ENCODE assay signal across 1 cellular context in the genomic region with DNA sequence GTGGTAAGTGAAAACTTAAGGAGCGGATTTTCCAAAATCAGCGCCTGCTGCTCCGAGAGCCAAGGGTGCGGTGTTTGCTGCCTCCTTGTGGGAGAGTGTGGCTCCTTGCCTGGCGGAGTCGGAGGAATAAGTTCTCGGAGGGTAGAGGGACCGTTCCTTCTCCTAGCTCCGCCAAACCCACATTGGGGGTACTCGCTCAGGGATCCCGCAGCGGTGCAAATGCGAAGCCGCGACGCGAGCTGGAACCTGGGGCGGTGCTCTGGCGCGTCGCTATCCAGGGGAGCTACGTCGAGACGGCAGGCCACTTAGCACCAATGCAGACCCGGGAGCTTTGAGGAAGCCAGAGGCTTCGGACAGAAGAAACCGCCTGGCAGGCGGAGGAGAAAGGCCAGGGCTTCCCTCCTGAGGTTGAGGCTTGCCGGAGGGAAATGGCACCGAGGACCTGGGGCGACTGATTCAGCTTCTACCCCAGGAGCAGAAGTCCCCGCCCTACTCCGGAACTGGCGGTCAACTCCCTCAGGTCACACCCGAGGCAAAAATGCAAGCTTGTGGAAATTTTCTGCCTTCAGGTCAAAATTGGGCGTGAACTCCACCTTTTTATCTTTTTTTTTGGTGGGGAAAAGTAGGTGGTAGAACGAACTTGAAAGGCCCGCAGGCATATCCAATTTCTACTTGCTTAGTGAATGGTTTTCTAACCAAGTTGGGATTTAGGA.
TF ChIP-seq lines count a peak whose summit lies in the region.

No MANE protein-coding gene starts in this region.

TF ChIP-seq in K562, 482 proteins besides CTCF, POLR2A, EP300 and RAD21 (continued from another document and continues in another):
- TF ChIP-seq ATF4 (CRISPR knock-in tag; IDR thresholded peaks at IDR 0.05): no peak
- no peak for TF ChIP-seq ILK (tag; IDR thresholded peaks at IDR 0.05; ENCODE audit: borderline replicate concordance, low read depth)
- TF ChIP-seq TCFL5 (CRISPR knock-in tag; conservative IDR thresholded peaks at IDR 0.05): no peak
- TF ChIP-seq, protein P1, sequence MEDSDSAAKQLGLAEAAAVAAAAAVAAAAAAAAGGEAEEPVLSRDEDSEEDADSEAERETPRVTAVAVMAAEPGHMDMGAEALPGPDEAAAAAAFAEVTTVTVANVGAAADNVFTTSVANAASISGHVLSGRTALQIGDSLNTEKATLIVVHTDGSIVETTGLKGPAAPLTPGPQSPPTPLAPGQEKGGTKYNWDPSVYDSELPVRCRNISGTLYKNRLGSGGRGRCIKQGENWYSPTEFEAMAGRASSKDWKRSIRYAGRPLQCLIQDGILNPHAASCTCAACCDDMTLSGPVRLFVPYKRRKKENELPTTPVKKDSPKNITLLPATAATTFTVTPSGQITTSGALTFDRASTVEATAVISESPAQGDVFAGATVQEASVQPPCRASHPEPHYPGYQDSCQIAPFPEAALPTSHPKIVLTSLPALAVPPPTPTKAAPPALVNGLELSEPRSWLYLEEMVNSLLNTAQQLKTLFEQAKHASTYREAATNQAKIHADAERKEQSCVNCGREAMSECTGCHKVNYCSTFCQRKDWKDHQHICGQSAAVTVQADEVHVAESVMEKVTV (CRISPR knock-in tag; IDR thresholded peaks at IDR 0.05): peak; percentile 46
- TF ChIP-seq TFAM (CRISPR knock-in tag; conservative IDR thresholded peaks at IDR 0.05): no peak
- TF ChIP-seq, protein P2, sequence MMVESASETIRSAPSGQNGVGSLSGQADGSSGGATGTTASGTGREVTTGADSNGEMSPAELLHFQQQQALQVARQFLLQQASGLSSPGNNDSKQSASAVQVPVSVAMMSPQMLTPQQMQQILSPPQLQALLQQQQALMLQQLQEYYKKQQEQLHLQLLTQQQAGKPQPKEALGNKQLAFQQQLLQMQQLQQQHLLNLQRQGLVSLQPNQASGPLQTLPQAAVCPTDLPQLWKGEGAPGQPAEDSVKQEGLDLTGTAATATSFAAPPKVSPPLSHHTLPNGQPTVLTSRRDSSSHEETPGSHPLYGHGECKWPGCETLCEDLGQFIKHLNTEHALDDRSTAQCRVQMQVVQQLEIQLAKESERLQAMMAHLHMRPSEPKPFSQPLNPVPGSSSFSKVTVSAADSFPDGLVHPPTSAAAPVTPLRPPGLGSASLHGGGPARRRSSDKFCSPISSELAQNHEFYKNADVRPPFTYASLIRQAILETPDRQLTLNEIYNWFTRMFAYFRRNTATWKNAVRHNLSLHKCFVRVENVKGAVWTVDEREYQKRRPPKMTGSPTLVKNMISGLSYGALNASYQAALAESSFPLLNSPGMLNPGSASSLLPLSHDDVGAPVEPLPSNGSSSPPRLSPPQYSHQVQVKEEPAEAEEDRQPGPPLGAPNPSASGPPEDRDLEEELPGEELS (CRISPR knock-in tag; IDR thresholded peaks at IDR 0.05; ENCODE audit: borderline replicate concordance): no peak
- peak; percentile 71; the same call in 1 of the 2 replicates for TF ChIP-seq GTF2E2 (tag; IDR thresholded peaks at IDR 0.05)
- no peak; the same call in 1 of the 2 replicates for TF ChIP-seq GABPA (tag; conservative IDR thresholded peaks at IDR 0.05; ENCODE audit: low read depth)
- no peak for TF ChIP-seq ZNF507 (tag; conservative IDR thresholded peaks at IDR 0.05)
- TF ChIP-seq, protein P3, sequence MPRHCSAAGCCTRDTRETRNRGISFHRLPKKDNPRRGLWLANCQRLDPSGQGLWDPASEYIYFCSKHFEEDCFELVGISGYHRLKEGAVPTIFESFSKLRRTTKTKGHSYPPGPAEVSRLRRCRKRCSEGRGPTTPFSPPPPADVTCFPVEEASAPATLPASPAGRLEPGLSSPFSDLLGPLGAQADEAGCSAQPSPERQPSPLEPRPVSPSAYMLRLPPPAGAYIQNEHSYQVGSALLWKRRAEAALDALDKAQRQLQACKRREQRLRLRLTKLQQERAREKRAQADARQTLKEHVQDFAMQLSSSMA (CRISPR knock-in tag; IDR thresholded peaks at IDR 0.05): no peak
- no peak for TF ChIP-seq POU5F1 (IDR thresholded peaks at IDR 0.05; ENCODE audit: borderline replicate concordance, low read depth, low read length, partially characterized antibody)
- TF ChIP-seq POLR2G (IDR thresholded peaks at IDR 0.05; ENCODE audit: low read depth, low read length): peak; percentile 94
- TF ChIP-seq TCF7 (IDR thresholded peaks at IDR 0.05; ENCODE audit: borderline replicate concordance): no peak
- 0 out of 2 replicates have a peak, but pooled peaks have one; percentile 4 for TF ChIP-seq JUN (IDR thresholded peaks at IDR 0.05; ENCODE audit: borderline replicate concordance, low read depth, low read length)
- TF ChIP-seq JUN (CRISPR knock-in tag; IDR thresholded peaks at IDR 0.05; ENCODE audit: borderline replicate concordance): no peak
- no peak for TF ChIP-seq ZNF780A (CRISPR knock-in tag; IDR thresholded peaks at IDR 0.05)
- no peak for TF ChIP-seq ZNF354B (CRISPR knock-in tag; IDR thresholded peaks at IDR 0.05)
- no peak for TF ChIP-seq NFE2L1 (tag; IDR thresholded peaks at IDR 0.05; ENCODE audit: borderline replicate concordance, low read depth)
- TF ChIP-seq ZSCAN29 (IDR thresholded peaks at IDR 0.05): no peak
- no peak for TF ChIP-seq ZNF140 (CRISPR knock-in tag; IDR thresholded peaks at IDR 0.05)
- TF ChIP-seq, protein P4, sequence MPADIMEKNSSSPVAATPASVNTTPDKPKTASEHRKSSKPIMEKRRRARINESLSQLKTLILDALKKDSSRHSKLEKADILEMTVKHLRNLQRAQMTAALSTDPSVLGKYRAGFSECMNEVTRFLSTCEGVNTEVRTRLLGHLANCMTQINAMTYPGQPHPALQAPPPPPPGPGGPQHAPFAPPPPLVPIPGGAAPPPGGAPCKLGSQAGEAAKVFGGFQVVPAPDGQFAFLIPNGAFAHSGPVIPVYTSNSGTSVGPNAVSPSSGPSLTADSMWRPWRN (IDR thresholded peaks at IDR 0.05; ENCODE audit: low read depth): 0 out of 2 replicates have a peak, but pooled peaks have one; percentile 14
- no peak for TF ChIP-seq THRB (CRISPR knock-in tag; conservative IDR thresholded peaks at IDR 0.05)
- TF ChIP-seq ZBTB1 (CRISPR knock-in tag; IDR thresholded peaks at IDR 0.05; ENCODE audit: borderline replicate concordance, low read depth): peak; percentile 42; the same call in 1 of the 2 replicates
- no peak for TF ChIP-seq HNRNPL (IDR thresholded peaks at IDR 0.05; ENCODE audit: low read depth, low read length)
- TF ChIP-seq E2F5 (CRISPR knock-in tag; IDR thresholded peaks at IDR 0.05): no peak
- TF ChIP-seq RAD51 (IDR thresholded peaks at IDR 0.05; ENCODE audit: borderline replicate concordance, low read depth): no peak; the same call in 1 of the 2 replicates
- no peak for TF ChIP-seq ZKSCAN8 (CRISPR knock-in tag; IDR thresholded peaks at IDR 0.05)
- TF ChIP-seq, protein P5, sequence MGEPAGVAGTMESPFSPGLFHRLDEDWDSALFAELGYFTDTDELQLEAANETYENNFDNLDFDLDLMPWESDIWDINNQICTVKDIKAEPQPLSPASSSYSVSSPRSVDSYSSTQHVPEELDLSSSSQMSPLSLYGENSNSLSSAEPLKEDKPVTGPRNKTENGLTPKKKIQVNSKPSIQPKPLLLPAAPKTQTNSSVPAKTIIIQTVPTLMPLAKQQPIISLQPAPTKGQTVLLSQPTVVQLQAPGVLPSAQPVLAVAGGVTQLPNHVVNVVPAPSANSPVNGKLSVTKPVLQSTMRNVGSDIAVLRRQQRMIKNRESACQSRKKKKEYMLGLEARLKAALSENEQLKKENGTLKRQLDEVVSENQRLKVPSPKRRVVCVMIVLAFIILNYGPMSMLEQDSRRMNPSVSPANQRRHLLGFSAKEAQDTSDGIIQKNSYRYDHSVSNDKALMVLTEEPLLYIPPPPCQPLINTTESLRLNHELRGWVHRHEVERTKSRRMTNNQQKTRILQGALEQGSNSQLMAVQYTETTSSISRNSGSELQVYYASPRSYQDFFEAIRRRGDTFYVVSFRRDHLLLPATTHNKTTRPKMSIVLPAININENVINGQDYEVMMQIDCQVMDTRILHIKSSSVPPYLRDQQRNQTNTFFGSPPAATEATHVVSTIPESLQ (CRISPR knock-in tag; IDR thresholded peaks at IDR 0.05): peak; percentile 88; the same call in 1 of the 2 replicates
- no peak for TF ChIP-seq HOXB6 (CRISPR knock-in tag; IDR thresholded peaks at IDR 0.05; ENCODE audit: borderline replicate concordance)
- no peak for TF ChIP-seq POLR3A (IDR thresholded peaks at IDR 0.05; ENCODE audit: borderline replicate concordance, extremely low read depth, insufficient read depth, insufficient read length)
- TF ChIP-seq NFATC3 (IDR thresholded peaks at IDR 0.05): no peak
- no peak for TF ChIP-seq ZZZ3 (IDR thresholded peaks at IDR 0.05)
- TF ChIP-seq EP400 (IDR thresholded peaks at IDR 0.05): peak; percentile 79
- TF ChIP-seq, protein P6, sequence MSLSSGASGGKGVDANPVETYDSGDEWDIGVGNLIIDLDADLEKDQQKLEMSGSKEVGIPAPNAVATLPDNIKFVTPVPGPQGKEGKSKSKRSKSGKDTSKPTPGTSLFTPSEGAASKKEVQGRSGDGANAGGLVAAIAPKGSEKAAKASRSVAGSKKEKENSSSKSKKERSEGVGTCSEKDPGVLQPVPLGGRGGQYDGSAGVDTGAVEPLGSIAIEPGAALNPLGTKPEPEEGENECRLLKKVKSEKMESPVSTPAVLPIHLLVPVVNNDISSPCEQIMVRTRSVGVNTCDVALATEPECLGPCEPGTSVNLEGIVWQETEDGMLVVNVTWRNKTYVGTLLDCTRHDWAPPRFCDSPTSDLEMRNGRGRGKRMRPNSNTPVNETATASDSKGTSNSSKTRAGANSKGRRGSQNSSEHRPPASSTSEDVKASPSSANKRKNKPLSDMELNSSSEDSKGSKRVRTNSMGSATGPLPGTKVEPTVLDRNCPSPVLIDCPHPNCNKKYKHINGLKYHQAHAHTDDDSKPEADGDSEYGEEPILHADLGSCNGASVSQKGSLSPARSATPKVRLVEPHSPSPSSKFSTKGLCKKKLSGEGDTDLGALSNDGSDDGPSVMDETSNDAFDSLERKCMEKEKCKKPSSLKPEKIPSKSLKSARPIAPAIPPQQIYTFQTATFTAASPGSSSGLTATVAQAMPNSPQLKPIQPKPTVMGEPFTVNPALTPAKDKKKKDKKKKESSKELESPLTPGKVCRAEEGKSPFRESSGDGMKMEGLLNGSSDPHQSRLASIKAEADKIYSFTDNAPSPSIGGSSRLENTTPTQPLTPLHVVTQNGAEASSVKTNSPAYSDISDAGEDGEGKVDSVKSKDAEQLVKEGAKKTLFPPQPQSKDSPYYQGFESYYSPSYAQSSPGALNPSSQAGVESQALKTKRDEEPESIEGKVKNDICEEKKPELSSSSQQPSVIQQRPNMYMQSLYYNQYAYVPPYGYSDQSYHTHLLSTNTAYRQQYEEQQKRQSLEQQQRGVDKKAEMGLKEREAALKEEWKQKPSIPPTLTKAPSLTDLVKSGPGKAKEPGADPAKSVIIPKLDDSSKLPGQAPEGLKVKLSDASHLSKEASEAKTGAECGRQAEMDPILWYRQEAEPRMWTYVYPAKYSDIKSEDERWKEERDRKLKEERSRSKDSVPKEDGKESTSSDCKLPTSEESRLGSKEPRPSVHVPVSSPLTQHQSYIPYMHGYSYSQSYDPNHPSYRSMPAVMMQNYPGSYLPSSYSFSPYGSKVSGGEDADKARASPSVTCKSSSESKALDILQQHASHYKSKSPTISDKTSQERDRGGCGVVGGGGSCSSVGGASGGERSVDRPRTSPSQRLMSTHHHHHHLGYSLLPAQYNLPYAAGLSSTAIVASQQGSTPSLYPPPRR (CRISPR knock-in tag; IDR thresholded peaks at IDR 0.05; ENCODE audit: borderline replicate concordance): no peak
- TF ChIP-seq, protein P7, sequence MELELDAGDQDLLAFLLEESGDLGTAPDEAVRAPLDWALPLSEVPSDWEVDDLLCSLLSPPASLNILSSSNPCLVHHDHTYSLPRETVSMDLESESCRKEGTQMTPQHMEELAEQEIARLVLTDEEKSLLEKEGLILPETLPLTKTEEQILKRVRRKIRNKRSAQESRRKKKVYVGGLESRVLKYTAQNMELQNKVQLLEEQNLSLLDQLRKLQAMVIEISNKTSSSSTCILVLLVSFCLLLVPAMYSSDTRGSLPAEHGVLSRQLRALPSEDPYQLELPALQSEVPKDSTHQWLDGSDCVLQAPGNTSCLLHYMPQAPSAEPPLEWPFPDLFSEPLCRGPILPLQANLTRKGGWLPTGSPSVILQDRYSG (tag; conservative IDR thresholded peaks at IDR 0.05; ENCODE audit: low read depth): no peak
- no peak; the same call in 1 of the 2 replicates for TF ChIP-seq BRD4 (IDR thresholded peaks at IDR 0.05)
- no peak; the same call in 1 of the 2 replicates for TF ChIP-seq CBFA2T3 (IDR thresholded peaks at IDR 0.05)
- TF ChIP-seq PCBP2 (IDR thresholded peaks at IDR 0.05; ENCODE audit: low read depth, low read length, poor library complexity, severe bottlenecking): no peak
- no peak for TF ChIP-seq ATF1 (CRISPR knock-in tag; IDR thresholded peaks at IDR 0.05)
- TF ChIP-seq ATF1 (tag; IDR thresholded peaks at IDR 0.05): peak; percentile 36; the same call in 1 of the 2 replicates
- no peak for TF ChIP-seq SNRNP70 (optimal IDR thresholded peaks at IDR 0.05; ENCODE audit: low read depth, low read length)
- peak; percentile 99 for TF ChIP-seq KLF1 (tag; IDR thresholded peaks at IDR 0.05)
- TF ChIP-seq, protein P8, sequence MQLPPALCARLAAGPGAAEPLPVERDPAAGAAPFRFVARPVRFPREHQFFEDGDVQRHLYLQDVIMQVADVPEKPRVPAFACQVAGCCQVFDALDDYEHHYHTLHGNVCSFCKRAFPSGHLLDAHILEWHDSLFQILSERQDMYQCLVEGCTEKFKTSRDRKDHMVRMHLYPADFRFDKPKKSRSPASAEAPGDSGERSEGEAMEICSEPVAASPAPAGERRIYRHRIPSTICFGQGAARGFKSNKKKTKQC (CRISPR knock-in tag; IDR thresholded peaks at IDR 0.05): no peak
- TF ChIP-seq ILF3 (IDR thresholded peaks at IDR 0.05; ENCODE audit: borderline replicate concordance): no peak
